In the genomic region with DNA sequence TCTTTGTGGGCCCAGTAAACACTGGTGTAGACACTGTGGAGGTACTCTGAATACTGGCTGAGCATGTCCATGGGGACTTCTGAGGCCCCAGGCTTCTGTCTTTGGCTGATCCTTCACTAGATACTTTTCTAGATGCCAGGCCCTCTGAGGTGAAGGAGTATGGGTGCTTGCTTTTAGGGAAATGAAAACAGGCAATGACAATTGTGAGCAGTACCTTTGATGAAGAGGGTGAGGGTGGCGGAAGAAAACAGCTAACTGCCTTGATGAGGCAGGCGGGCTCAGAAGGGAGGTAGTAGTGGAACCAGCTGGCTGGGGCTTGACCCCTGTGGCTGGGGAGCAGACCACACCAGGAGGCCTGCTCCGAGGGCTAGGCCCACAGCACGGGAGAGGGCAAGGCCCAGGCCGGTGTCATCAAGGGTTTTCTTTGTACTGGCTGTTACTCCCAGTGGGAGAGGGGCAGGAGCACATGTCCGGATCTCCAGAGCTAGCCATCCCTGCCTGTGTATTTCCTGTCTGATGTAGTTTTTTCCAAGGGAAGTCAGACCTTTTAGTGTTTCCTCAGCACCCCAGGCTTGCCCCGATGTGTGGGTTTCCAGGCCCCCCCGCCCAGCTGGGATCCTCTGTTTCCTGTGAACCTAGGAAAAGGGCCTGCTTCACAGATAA, we compare ENCODE assay signal across 8 cellular contexts. TPM values are rescaled to one million over a fixed set of nuclear protein-coding genes. Genes with fewer than 3 reads are reported as not detected.
DNase-seq lines count a peak whose midpoint lies in the region; ATAC-seq and TF ChIP-seq lines count a peak whose summit lies in the region.
"Had no signal": no experiment of that assay in that cellular context is flagged by ENCODE, and none has a peak within 500 bp of the region (broad histone marks: within the 10 kb centered on the region; RNA-seq: fewer than 3 reads in every experiment).

No MANE protein-coding gene starts in this region.

- intact Hi-C loops in ascending aorta (cut with DNase I), result no loop called here

- H3K4me3 ChIP-seq in Loucy (ENCODE audit: low read length, poor library complexity, severe bottlenecking), result peak overlapping the region; percentile 94
- no peak overlapping the region for H3K4me3 ChIP-seq in ascending aorta
- H3K4me3 ChIP-seq in subcutaneous abdominal adipose tissue (ENCODE audit: low read depth in 1 of 5, low read length in 5 of 5), result peak overlapping the region in 3 of 5 donors; percentile 8 to 32 (median 12)
- H3K4me3 ChIP-seq: SJSA1 had no signal

- peaks cover 73% of the 10 kb centered on the region for H3K4me1 ChIP-seq in Loucy (ENCODE audit: insufficient read depth, low read length, poor library complexity, severe bottlenecking)
- peaks cover 8 to 50% of the 10 kb centered on the region in 2 donors for H3K4me1 ChIP-seq in ascending aorta
- peaks cover 24 to 87% (median 66%) of the 10 kb centered on the region in 5 donors for H3K4me1 ChIP-seq in subcutaneous abdominal adipose tissue (ENCODE audit: control insufficient read depth in 5 of 5, insufficient read depth in 5 of 5, low read length in 5 of 5)

- no peaks in the 10 kb centered on the region for H3K9me3 ChIP-seq in Loucy (ENCODE audit: insufficient read depth, low read depth, low read length)
- H3K9me3 ChIP-seq in ascending aorta, result no peaks in the 10 kb centered on the region
- no peaks in the 10 kb centered on the region for H3K9me3 ChIP-seq in subcutaneous abdominal adipose tissue (ENCODE audit: control insufficient read depth in 5 of 5, low read length in 5 of 5)

- H3K9me2 ChIP-seq in Loucy (replicated peaks; ENCODE audit: low read depth, low read length), result no peaks in the 10 kb centered on the region

- H3K27ac ChIP-seq in ascending aorta (peak overlapping the region; percentile 53 to 95), layer of hippocampus (ENCODE audit: low read depth, low read length) (peak overlapping the region; percentile 27), subcutaneous abdominal adipose tissue (ENCODE audit: low read depth, low read length) (peak overlapping the region; percentile 81)
- H3K27ac ChIP-seq: SJSA1 had no signal

- H3K9ac ChIP-seq in Loucy (ENCODE audit: low read depth, low read length, poor library complexity, severe bottlenecking), result peak overlapping the region; percentile 31
- H3K9ac ChIP-seq in subcutaneous abdominal adipose tissue (ENCODE audit: low read length in 5 of 5), result peak overlapping the region in 3 of 5 donors; percentile 38 to 85 (median 42)

- peaks cover 8% of the 10 kb centered on the region; the same call in 1 of the 2 replicates for H3K36me3 ChIP-seq in Loucy (ENCODE audit: insufficient read depth, low read length)
- H3K36me3 ChIP-seq in ascending aorta, result no peaks in the 10 kb centered on the region
- peaks cover 0 to 4% (median 0%) of the 10 kb centered on the region in 5 donors for H3K36me3 ChIP-seq in subcutaneous abdominal adipose tissue (ENCODE audit: control insufficient read depth in 5 of 5, insufficient read depth in 5 of 5, low read length in 5 of 5)

- TF ChIP-seq CTCF in Loucy (conservative IDR thresholded peaks at IDR 0.05; ENCODE audit: low read length) (no peak), ascending aorta (IDR thresholded peaks at IDR 0.05) (no peak)

- no peaks in the 10 kb centered on the region for H3F3A ChIP-seq in Loucy (ENCODE audit: low read depth)

- no peak overlapping the region for H2AFZ ChIP-seq in Loucy (ENCODE audit: low read length)

- ATAC-seq in GM19328 (IDR thresholded peaks at IDR 0.05; ENCODE audit: unreplicated experiment) (no peak), HG03571 (IDR thresholded peaks at IDR 0.05; ENCODE audit: unreplicated experiment) (no peak)

- no peaks in the 10 kb centered on the region for H3K27me3 ChIP-seq in Loucy (ENCODE audit: insufficient read depth, low read length, poor library complexity, severe bottlenecking)
- H3K27me3 ChIP-seq in ascending aorta, result no peaks in the 10 kb centered on the region
- no peaks in the 10 kb centered on the region for H3K27me3 ChIP-seq in layer of hippocampus (ENCODE audit: control insufficient read depth, insufficient read depth, low read length)
- H3K27me3 ChIP-seq in subcutaneous abdominal adipose tissue (ENCODE audit: control insufficient read depth in 5 of 5, insufficient read depth in 4 of 5, low read length in 5 of 5), result no peaks in the 10 kb centered on the region
- H3K27me3 ChIP-seq: SJSA1 had no signal

- DNase-seq in ascending aorta (ENCODE audit: low spot score in 2 of 2) (no peak), GM19238 (ENCODE audit: insufficient read length, low spot score) (no peak)

- H3K4me2 ChIP-seq in Loucy (ENCODE audit: low read depth, low read length, poor library complexity, severe bottlenecking), result peak overlapping the region; percentile 87

- peaks cover 88% of the 10 kb centered on the region for H3K79me2 ChIP-seq in Loucy (ENCODE audit: insufficient read depth, low read length)

- H4K20me1 ChIP-seq in Loucy (ENCODE audit: insufficient read depth, low read length, poor library complexity, severe bottlenecking), result peaks cover 82% of the 10 kb centered on the region

RNA-seq across cellular contexts. Expression of a gene that starts 3.9 kb away (rescaled TPM):
- 168 TPM for total RNA-seq in ascending aorta

Comparison
In these comparisons a context has a peak if more than half of its experiments do, and no peak if none do; other contexts are left out.
1. H3K4me3 ChIP-seq: peak in Loucy (single experiment) and subcutaneous abdominal adipose tissue (3 of 5); none in ascending aorta (0 of 2).
2. H3K27ac ChIP-seq: peak in every context shown above with its lines; median percentile 81 in subcutaneous abdominal adipose tissue; 74 in ascending aorta; 27 in layer of hippocampus.